17 cellular contexts compared by ENCODE assay signal in the genomic region with DNA sequence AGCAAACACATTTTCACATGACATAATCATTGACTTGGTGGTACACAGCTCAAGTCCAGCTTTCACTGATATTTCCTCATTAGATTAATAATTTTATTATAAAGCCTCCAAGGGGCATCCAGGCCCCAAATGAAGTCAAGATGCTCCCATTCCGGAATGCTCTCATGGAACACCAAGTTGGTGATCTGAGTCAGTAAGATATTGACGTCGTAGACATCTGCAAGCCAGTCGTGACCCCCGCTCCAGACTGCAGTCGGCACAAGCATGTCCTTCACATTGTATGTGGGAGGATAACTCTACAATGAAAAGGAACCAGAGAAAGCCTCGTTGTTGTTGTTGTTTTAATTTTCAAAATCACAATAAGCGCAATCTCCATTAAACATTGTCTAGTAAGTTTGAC. TPM values are rescaled to one million over a fixed set of nuclear protein-coding genes. Genes with fewer than 3 reads are reported as not detected.
DNase-seq lines count a peak whose midpoint lies in the region; ATAC-seq and TF ChIP-seq lines count a peak whose summit lies in the region.
"Had no signal": no experiment of that assay in that cellular context is flagged by ENCODE, and none has a peak within 500 bp of the region (broad histone marks: within the 10 kb centered on the region; RNA-seq: fewer than 3 reads in every experiment).

No MANE protein-coding gene starts in this region.

- H3K27ac ChIP-seq in caudate nucleus (ENCODE audit: low read depth, low read length), result peak overlapping the region; percentile 93
- H3K27ac ChIP-seq in smooth muscle cell (ENCODE audit: low read depth), result peak overlapping the region; percentile 78
- H3K27ac ChIP-seq: A549, BLaER1, HL-60 had no signal

- H3K9ac ChIP-seq in smooth muscle cell (ENCODE audit: low read depth), result no peak overlapping the region
- H3K9ac ChIP-seq: BLaER1 had no signal

- no peak overlapping the region for H3K4me2 ChIP-seq in smooth muscle cell
- H3K4me2 ChIP-seq: A549, BLaER1, GM23338 had no signal

- H4K20me1 ChIP-seq in smooth muscle cell (ENCODE audit: low read depth), result no peaks in the 10 kb centered on the region
- H4K20me1 ChIP-seq: BLaER1 had no signal

- 70% methylated on average over 8 of the region's 8 CpGs for WGBS in smooth muscle cell (ENCODE audit: low lambda C conversion rate)

- DNase-seq in caudate nucleus (lab: John Stamatoyannopoulos, UW), result no peak
- DNase-seq in fibroblast of mammary gland (ENCODE audit: low read depth), result peak; percentile 15
- DNase-seq in smooth muscle cell (lab: John Stamatoyannopoulos, UW; ENCODE audit: unreplicated experiment), result no peak
- DNase-seq in 8988T, result no peak
- no peak for DNase-seq in globus pallidus (ENCODE audit: low spot score)
- DNase-seq in NK-92 treated with Interleukin-12 subunit alpha and Interleukin-12 subunit beta, amount 100 ng/mL, for 24 hours (lab: John Stamatoyannopoulos, UW), result no peak
- DNase-seq: CD4-positive, alpha-beta memory T cell; DMS153; DMS79; GDM1; HCEC 1CT had no signal

- no peaks in the 10 kb centered on the region for H3K4me1 ChIP-seq in smooth muscle cell (ENCODE audit: low read depth)

- peaks cover 20% of the 10 kb centered on the region for H3K27me3 ChIP-seq in smooth muscle cell (ENCODE audit: low read depth)
- H3K27me3 ChIP-seq: BLaER1 had no signal

- H3K4me3 ChIP-seq in fibroblast of mammary gland (ENCODE audit: control insufficient read depth, low read depth, low read length) (no peak overlapping the region), smooth muscle cell (no peak overlapping the region)
- H3K4me3 ChIP-seq: A549, BLaER1, GM23338 had no signal

- TF ChIP-seq CTCF in fibroblast of mammary gland (conservative IDR thresholded peaks at IDR 0.05; ENCODE audit: control insufficient read depth, insufficient read depth, low read depth, low read length) (no peak), smooth muscle cell (IDR thresholded peaks at IDR 0.05; ENCODE audit: borderline replicate concordance, insufficient read depth, poor library complexity, severe bottlenecking) (no peak)

- ATAC-seq in GM19324 (IDR thresholded peaks at IDR 0.05; ENCODE audit: low FRiP score, unreplicated experiment), result no peak
- ATAC-seq: A549, GM23338 had no signal

- H3F3A ChIP-seq in smooth muscle cell (ENCODE audit: low read depth), result no peaks in the 10 kb centered on the region

- no peaks in the 10 kb centered on the region for H3K79me2 ChIP-seq in smooth muscle cell (ENCODE audit: low read depth)

- no peaks in the 10 kb centered on the region for H3K36me3 ChIP-seq in smooth muscle cell (ENCODE audit: low read depth)

- H3K9me3 ChIP-seq in smooth muscle cell (replicated peaks; ENCODE audit: low read depth), result no peaks in the 10 kb centered on the region
- H3K9me3 ChIP-seq: A549, BLaER1 had no signal

- no peak overlapping the region for H2AFZ ChIP-seq in smooth muscle cell (ENCODE audit: low read depth)
- H2AFZ ChIP-seq: GM23338 had no signal

RNA-seq across cellular contexts. Expression of gene CH25H, which starts 7.6 kb away (rescaled TPM):
- total RNA-seq in smooth muscle cell, result not detected in 2 replicates
- polyA plus RNA-seq in smooth muscle cell, result 0.38 TPM in 1 of 2 replicates, not detected in the other
- total RNA-seq: CD4-positive, alpha-beta memory T cell; HT1080 had no signal
- polyA plus RNA-seq: A549 had no signal

RNA-seq across cellular contexts. Expression of gene LIPA, which starts 36.8 kb away (rescaled TPM):
- total RNA-seq in smooth muscle cell, result 27.1 and 33.0 TPM in 2 replicates
- 22.9 and 34.4 TPM in 2 replicates for polyA plus RNA-seq in smooth muscle cell
